ENCODE assay signal across 23 cellular contexts in the genomic region with DNA sequence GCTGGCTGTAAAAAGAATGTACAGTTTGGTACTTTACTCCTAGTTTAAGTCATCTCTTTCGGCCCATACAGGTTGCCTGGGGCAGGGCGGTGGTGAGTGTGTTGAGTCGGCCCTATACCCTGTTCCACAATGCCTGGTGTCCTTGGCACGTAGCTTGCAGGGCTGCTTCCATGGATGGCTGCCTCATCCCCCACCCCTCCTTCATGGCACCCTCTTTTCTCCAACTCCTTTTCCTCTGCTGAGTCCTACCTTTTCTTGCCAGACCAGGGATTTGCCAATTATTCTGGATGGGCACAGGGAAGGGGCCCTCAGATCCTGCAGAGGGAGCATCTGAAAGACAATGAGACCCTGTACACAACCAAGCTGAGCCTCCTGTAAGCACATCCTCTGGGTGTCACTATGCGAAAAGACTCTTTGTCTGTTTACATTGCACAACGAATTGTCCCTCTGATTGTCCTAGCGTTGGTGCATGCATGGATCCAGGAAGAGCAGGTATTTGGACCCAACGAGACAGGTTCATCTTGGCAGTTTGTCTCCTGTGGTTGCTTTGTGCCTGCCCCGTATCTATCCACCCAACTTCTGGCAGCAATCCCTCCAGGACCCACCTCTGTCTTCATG.
A peak's percentile ranks its signal among the peaks of the same experiment; 100 is the strongest.
DNase-seq lines count a peak whose midpoint lies in the region; FAIRE-seq and TF ChIP-seq lines count a peak whose summit lies in the region.
"Had no signal": no experiment of that assay in that cellular context is flagged by ENCODE, and none has a peak within 500 bp of the region (broad histone marks: within the 10 kb centered on the region; RNA-seq: fewer than 3 reads in every experiment).

No MANE protein-coding gene starts in this region.

- no peak overlapping the region for H3K27ac ChIP-seq in DOHH2 (ENCODE audit: low read depth, low read length)
- H3K27ac ChIP-seq in H1 (ENCODE audit: low read depth, low read length), result no peak overlapping the region
- H3K27ac ChIP-seq: adrenal gland had no signal

- TF ChIP-seq CTCF in DOHH2 (IDR thresholded peaks at IDR 0.05; ENCODE audit: low read depth, low read length, poor library complexity, severe bottlenecking) (peak; percentile 12), GM12865 (IDR thresholded peaks at IDR 0.05; ENCODE audit: insufficient read depth, low read depth, low read length, missing control alignments) (no peak), H1 (IDR thresholded peaks at IDR 0.05; ENCODE audit: control extremely low read depth in 1 of 3, insufficient read depth in 1 of 3, low read depth in 1 of 3, low read length in 3 of 3) (no peak)

- no peak overlapping the region for H2BK12ac ChIP-seq in H1 (ENCODE audit: low read depth, low read length)

- CTCF ChIA-PET in H1 (lab: Charles Lee; ENCODE audit: partially characterized antibody), result interaction anchor here (1.1 to 6.5 kb wide), 2 partner anchors 156 to 239 kb away, joined by 3 to 58 read pairs; no protein-coding TSS in a partner anchor

- H3K79me1 ChIP-seq in H1 (ENCODE audit: low read depth, low read length), result no peaks in the 10 kb centered on the region

- H4K8ac ChIP-seq in H1 (ENCODE audit: extremely low read depth, insufficient read depth, low read length), result no peak overlapping the region

- H3K4me2 ChIP-seq in DOHH2 (ENCODE audit: low read length) (peak overlapping the region; percentile 69), H1 (ENCODE audit: insufficient read depth in 1 of 2, low read depth in 2 of 2, low read length in 2 of 2) (no peak overlapping the region)
- H3K4me2 ChIP-seq: SK-N-SH had no signal

- POLR2A ChIA-PET in H1 (lab: Charles Lee; ENCODE audit: partially characterized antibody), result interaction anchor here (1.7 kb wide), 1 partner anchor 153 kb away, joined by 3 read pairs; no protein-coding TSS in a partner anchor

- WGBS in H1 (ENCODE audit: extremely low coverage in 1 of 2, insufficient coverage in 1 of 2, insufficient read length in 1 of 2, insufficient replicate concordance in 2 of 2, low coverage in 1 of 2, low lambda C conversion rate in 2 of 2, missing lambda C conversion rate in 1 of 2), 2 experiments, result 81% methylated on average over 9 of the region's 9 CpGs; no CpG with 5 or more reads in 1 of the 2 experiments

- H2BK15ac ChIP-seq in H1 (ENCODE audit: low read length), result peak overlapping the region; percentile 36; the same call in 1 of the 2 replicates

- no peak for TF ChIP-seq EP300 in H1 (IDR thresholded peaks at IDR 0.05; ENCODE audit: borderline replicate concordance in 1 of 2, low read depth in 2 of 2, low read length in 2 of 2)

- H3K18ac ChIP-seq in H1 (ENCODE audit: extremely low read depth, low read length), result no peak overlapping the region

- no peak overlapping the region for H2BK5ac ChIP-seq in H1 (ENCODE audit: low read depth, low read length)

- H3K56ac ChIP-seq in H1 (replicated peaks; ENCODE audit: insufficient read length, low read depth, low read length), result no peak overlapping the region

- no peak overlapping the region for H2AK5ac ChIP-seq in H1 (ENCODE audit: low read depth, low read length)

- H2AFZ ChIP-seq in H1 (ENCODE audit: low read length), result no peak overlapping the region

- no peaks in the 10 kb centered on the region for H3K9me2 ChIP-seq in DOHH2 (replicated peaks; ENCODE audit: control insufficient read depth, low read length)
- H3K9me2 ChIP-seq: SK-N-SH had no signal

- no peak overlapping the region for H4K5ac ChIP-seq in H1 (ENCODE audit: insufficient read length, low read depth, low read length)

- H4K91ac ChIP-seq in H1 (replicated peaks; ENCODE audit: insufficient read length, low read length), result no peak overlapping the region

- no peaks in the 10 kb centered on the region for H3K9me3 ChIP-seq in DOHH2 (ENCODE audit: control insufficient read depth, insufficient read depth, low read length)
- H3K9me3 ChIP-seq in H1 (ENCODE audit: insufficient read depth in 2 of 2, low read depth in 1 of 2, low read length in 1 of 2), result no peaks in the 10 kb centered on the region
- H3K9me3 ChIP-seq: adrenal gland, SK-N-SH had no signal

- DNase-seq in GM12865 (ENCODE audit: low read depth) (no peak), NCI-H526 treated with DMSO at 0.1 percent for 48 hours (lab: John Stamatoyannopoulos, UW) (peak; percentile 12), H1 (ENCODE audit: low read depth in 1 of 2, low spot score in 2 of 2) (peak in 1 of 2 experiments; percentile 44), GM12891 (ENCODE audit: insufficient read length, low spot score) (no peak), C1 segment of cervical spinal cord (lab: John Stamatoyannopoulos, UW) (no peak), NCI-H226 (no peak)
- DNase-seq in stimulated activated naive CD4-positive, alpha-beta T cell (lab: John Stamatoyannopoulos, UW), result no peak
- DNase-seq: activated CD4-positive, alpha-beta T cell treated with anti-CD3 and anti-CD28 coated beads for 1 hour; activated effector memory CD4-positive, alpha-beta T cell treated with Interleukin-2 at 50 U/mL for 16 hours; Calu3; dermis blood vessel endothelial cell; HFFc6; hippocampal formation; KBM-7; NCI-H2029 treated with DMSO at 0.1 percent for 48 hours; NCI-H524 treated with DMSO at 0.1 percent for 48 hours; SK-N-SH; stimulated activated CD4-positive, alpha-beta T cell treated with anti-CD3 and anti-CD28 coated beads, Interleukin-2, amount 100 ng/mL, for 24 hours had no signal

- H3K27me3 ChIP-seq in DOHH2 (ENCODE audit: control insufficient read depth, low read length), result no peaks in the 10 kb centered on the region
- H3K27me3 ChIP-seq in H1 (replicated peaks in 1 of 4; ENCODE audit: control insufficient read depth in 3 of 4, extremely low read depth in 1 of 4, insufficient read depth in 3 of 4, low read length in 3 of 4), result no peaks in the 10 kb centered on the region
- H3K27me3 ChIP-seq: adrenal gland had no signal

- H3K36me3 ChIP-seq in DOHH2 (ENCODE audit: control insufficient read depth, low read length) (peaks cover 2% of the 10 kb centered on the region; the same call in 1 of the 2 replicates), H1 (ENCODE audit: control insufficient read depth in 2 of 4, insufficient read depth in 4 of 4, low read length in 3 of 4) (no peaks in the 10 kb centered on the region)
- H3K36me3 ChIP-seq: adrenal gland had no signal

- H2BK120ac ChIP-seq in H1 (replicated peaks; ENCODE audit: low read depth, low read length), result no peak overlapping the region

- no peak for TF ChIP-seq RAD21 in H1 (IDR thresholded peaks at IDR 0.05 in 1 of 2, conservative IDR thresholded peaks at IDR 0.05 in 1 of 2; ENCODE audit: low read depth in 2 of 2, low read length in 2 of 2)

- no peak overlapping the region for H3K9ac ChIP-seq in H1 (replicated peaks in 1 of 4; ENCODE audit: extremely low read depth in 1 of 4, low read depth in 3 of 4, low read length in 3 of 4)
- H3K9ac ChIP-seq: SK-N-SH had no signal

- H3K79me2 ChIP-seq in DOHH2 (ENCODE audit: control insufficient read depth, low read length), result peaks cover 36% of the 10 kb centered on the region
- no peaks in the 10 kb centered on the region for H3K79me2 ChIP-seq in H1 (ENCODE audit: control insufficient read depth in 1 of 2, insufficient read depth in 2 of 2, low read length in 2 of 2)

- peaks cover 67% of the 10 kb centered on the region for H3K4me1 ChIP-seq in DOHH2 (ENCODE audit: control insufficient read depth, low read length)
- H3K4me1 ChIP-seq in H1 (replicated peaks in 1 of 4; ENCODE audit: control insufficient read depth in 3 of 4, insufficient read depth in 4 of 4, low read length in 3 of 4), result peaks cover 5 to 16% (median 10%) of the 10 kb centered on the region in 4 experiments

- FAIRE-seq in H1 (lab: Jason Lieb, UNC), result no peak
- FAIRE-seq in GM12891 (lab: Jason Lieb, UNC), result no peak
- FAIRE-seq: bronchial epithelial cell, G401.6, islet of Langerhans had no signal

- TF ChIP-seq POLR2A in H1 (IDR thresholded peaks at IDR 0.05; ENCODE audit: control extremely low read depth in 1 of 2, low read depth in 2 of 2, low read length in 2 of 2), result no peak
- TF ChIP-seq POLR2A in GM12891 (IDR thresholded peaks at IDR 0.05; ENCODE audit: low read depth, low read length), result no peak

- no peak overlapping the region for H3K23ac ChIP-seq in H1 (ENCODE audit: insufficient read length)

- H2BK20ac ChIP-seq in H1 (ENCODE audit: low read length), result no peak overlapping the region

- H3K14ac ChIP-seq in H1 (ENCODE audit: insufficient read length), result no peak overlapping the region

- peak overlapping the region; percentile 86 for H3K4me3 ChIP-seq in DOHH2 (ENCODE audit: low read length)
- peak overlapping the region; percentile 85 for H3K4me3 ChIP-seq in GM12865 (ENCODE audit: low read depth, low read length)
- no peak overlapping the region for H3K4me3 ChIP-seq in H1 (ENCODE audit: extremely low read depth in 1 of 4, insufficient read depth in 2 of 4, low read depth in 3 of 4, low read length in 4 of 4)
- H3K4me3 ChIP-seq: adrenal gland had no signal

- peaks cover 10% of the 10 kb centered on the region for H3F3A ChIP-seq in DOHH2 (ENCODE audit: control insufficient read depth, insufficient read depth)

- no peaks in the 10 kb centered on the region for H4K20me1 ChIP-seq in DOHH2 (ENCODE audit: control insufficient read depth, insufficient read depth, low read depth, low read length)
- no peaks in the 10 kb centered on the region for H4K20me1 ChIP-seq in H1 (replicated peaks in 1 of 2; ENCODE audit: control insufficient read depth in 1 of 2, insufficient read depth in 2 of 2, low read length in 2 of 2)

- no peak overlapping the region for H3K4ac ChIP-seq in H1 (replicated peaks; ENCODE audit: insufficient read length, low read depth, low read length)

- H3K23me2 ChIP-seq in H1 (ENCODE audit: low read depth, low read length), result peaks cover 2% of the 10 kb centered on the region; the same call in 1 of the 2 replicates

TF ChIP-seq in H1, 55 proteins besides CTCF, POLR2A, EP300 and RAD21 (continues in another document):
- no peak for TF ChIP-seq CBX8 (IDR thresholded peaks at IDR 0.05; ENCODE audit: borderline replicate concordance, low read depth, low read length)
- TF ChIP-seq, protein P1, sequence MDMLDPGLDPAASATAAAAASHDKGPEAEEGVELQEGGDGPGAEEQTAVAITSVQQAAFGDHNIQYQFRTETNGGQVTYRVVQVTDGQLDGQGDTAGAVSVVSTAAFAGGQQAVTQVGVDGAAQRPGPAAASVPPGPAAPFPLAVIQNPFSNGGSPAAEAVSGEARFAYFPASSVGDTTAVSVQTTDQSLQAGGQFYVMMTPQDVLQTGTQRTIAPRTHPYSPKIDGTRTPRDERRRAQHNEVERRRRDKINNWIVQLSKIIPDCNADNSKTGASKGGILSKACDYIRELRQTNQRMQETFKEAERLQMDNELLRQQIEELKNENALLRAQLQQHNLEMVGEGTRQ (IDR thresholded peaks at IDR 0.05; ENCODE audit: low read length), result no peak

TF ChIP-seq in GM12891, 5 proteins besides CTCF, POLR2A, EP300 and RAD21:
- TF ChIP-seq POU2F2 (IDR thresholded peaks at IDR 0.05; ENCODE audit: low read depth, low read length) (no peak), POLR2AphosphoS5 (IDR thresholded peaks at IDR 0.05; ENCODE audit: low read depth, low read length) (no peak), SPI1 (IDR thresholded peaks at IDR 0.05; ENCODE audit: low read depth, low read length) (no peak), PAX5 (IDR thresholded peaks at IDR 0.05; ENCODE audit: insufficient read depth, low read length, severe bottlenecking) (no peak), TAF1 (IDR thresholded peaks at IDR 0.05; ENCODE audit: low read depth, low read length) (no peak)

Comparison
In these comparisons a context has a peak if more than half of its experiments do, and no peak if none do; other contexts are left out.
1. H3K4me3 ChIP-seq: peak in DOHH2 (single experiment) and GM12865 (single experiment); none in H1 (0 of 4).